ENCODE assay signal across 2 cellular contexts in the genomic region with DNA sequence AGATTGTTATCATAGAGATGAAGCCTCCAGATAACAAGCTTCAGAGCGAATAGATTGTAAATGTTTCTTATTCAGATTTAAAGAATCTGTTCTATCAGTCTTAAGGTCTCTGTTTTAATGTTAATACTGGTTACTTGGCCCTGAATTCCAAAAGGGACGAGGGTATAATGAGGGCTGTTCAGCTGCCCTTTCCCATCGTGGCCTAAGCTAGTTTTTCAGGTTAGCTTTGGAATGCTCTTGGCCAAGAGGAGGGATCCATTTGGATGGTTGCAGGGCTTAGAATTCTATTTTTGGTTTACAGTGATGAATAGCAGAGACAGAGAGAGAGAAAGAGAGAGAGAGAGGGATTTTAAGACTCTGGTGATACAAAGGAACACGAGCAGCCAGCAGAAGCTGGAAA.
TF ChIP-seq lines count a peak whose summit lies in the region.

No MANE protein-coding gene starts in this region.

TF ChIP-seq in GM23338, 12 proteins besides CTCF, POLR2A, EP300 and RAD21 (continues in another document):
- TF ChIP-seq POLR2AphosphoS5 (IDR thresholded peaks at IDR 0.05; ENCODE audit: low read depth) = no peak
- no peak for TF ChIP-seq CREB1 (CRISPR knock-in tag; IDR thresholded peaks at IDR 0.05; ENCODE audit: low read depth)
- TF ChIP-seq EZH2 (IDR thresholded peaks at IDR 0.05; ENCODE audit: low read depth, unreplicated experiment) = no peak
- TF ChIP-seq ETS1 (IDR thresholded peaks at IDR 0.05) = no peak
- no peak for TF ChIP-seq REST (IDR thresholded peaks at IDR 0.05; ENCODE audit: unreplicated experiment)
- TF ChIP-seq EZH2phosphoT487 (IDR thresholded peaks at IDR 0.05; ENCODE audit: unreplicated experiment) = no peak
- TF ChIP-seq STAT1 (IDR thresholded peaks at IDR 0.05; ENCODE audit: unreplicated experiment) = no peak
- TF ChIP-seq NANOG (IDR thresholded peaks at IDR 0.05; ENCODE audit: borderline replicate concordance) = no peak
- no peak for TF ChIP-seq ZNF331 (CRISPR knock-in tag; IDR thresholded peaks at IDR 0.05; ENCODE audit: low read depth)
- no peak for TF ChIP-seq ZNF114 (CRISPR knock-in tag; IDR thresholded peaks at IDR 0.05)
- TF ChIP-seq JUNB (IDR thresholded peaks at IDR 0.05; ENCODE audit: unreplicated experiment) = no peak

TF ChIP-seq in H1, 55 proteins besides CTCF, POLR2A, EP300 and RAD21:
- no peak for TF ChIP-seq RFX5 (IDR thresholded peaks at IDR 0.05; ENCODE audit: borderline replicate concordance, low read depth, low read length)
- TF ChIP-seq HDAC6 (IDR thresholded peaks at IDR 0.05; ENCODE audit: low read depth, low read length) = no peak
- TF ChIP-seq PHF8 (conservative IDR thresholded peaks at IDR 0.05; ENCODE audit: low read depth, low read length) = no peak
- no peak for TF ChIP-seq SIX5 (IDR thresholded peaks at IDR 0.05; ENCODE audit: low read depth, low read length)
- no peak for TF ChIP-seq KDM5A (IDR thresholded peaks at IDR 0.05; ENCODE audit: low read length)
- no peak for TF ChIP-seq CHD1 (IDR thresholded peaks at IDR 0.05; ENCODE audit: low read depth, low read length)
- no peak for TF ChIP-seq YY1 (IDR thresholded peaks at IDR 0.05; ENCODE audit: low read depth, low read length)
- TF ChIP-seq BCL11A (IDR thresholded peaks at IDR 0.05; ENCODE audit: low read depth in 2 of 2, low read length in 2 of 2) = no peak
- TF ChIP-seq ATF3 (IDR thresholded peaks at IDR 0.05; ENCODE audit: insufficient read depth, low read depth, low read length) = no peak
- TF ChIP-seq MAFK (IDR thresholded peaks at IDR 0.05; ENCODE audit: low read depth, low read length) = no peak
- TF ChIP-seq TAF7 (optimal IDR thresholded peaks at IDR 0.05; ENCODE audit: borderline replicate concordance, low read depth, low read length) = no peak
- TF ChIP-seq, protein P1, sequence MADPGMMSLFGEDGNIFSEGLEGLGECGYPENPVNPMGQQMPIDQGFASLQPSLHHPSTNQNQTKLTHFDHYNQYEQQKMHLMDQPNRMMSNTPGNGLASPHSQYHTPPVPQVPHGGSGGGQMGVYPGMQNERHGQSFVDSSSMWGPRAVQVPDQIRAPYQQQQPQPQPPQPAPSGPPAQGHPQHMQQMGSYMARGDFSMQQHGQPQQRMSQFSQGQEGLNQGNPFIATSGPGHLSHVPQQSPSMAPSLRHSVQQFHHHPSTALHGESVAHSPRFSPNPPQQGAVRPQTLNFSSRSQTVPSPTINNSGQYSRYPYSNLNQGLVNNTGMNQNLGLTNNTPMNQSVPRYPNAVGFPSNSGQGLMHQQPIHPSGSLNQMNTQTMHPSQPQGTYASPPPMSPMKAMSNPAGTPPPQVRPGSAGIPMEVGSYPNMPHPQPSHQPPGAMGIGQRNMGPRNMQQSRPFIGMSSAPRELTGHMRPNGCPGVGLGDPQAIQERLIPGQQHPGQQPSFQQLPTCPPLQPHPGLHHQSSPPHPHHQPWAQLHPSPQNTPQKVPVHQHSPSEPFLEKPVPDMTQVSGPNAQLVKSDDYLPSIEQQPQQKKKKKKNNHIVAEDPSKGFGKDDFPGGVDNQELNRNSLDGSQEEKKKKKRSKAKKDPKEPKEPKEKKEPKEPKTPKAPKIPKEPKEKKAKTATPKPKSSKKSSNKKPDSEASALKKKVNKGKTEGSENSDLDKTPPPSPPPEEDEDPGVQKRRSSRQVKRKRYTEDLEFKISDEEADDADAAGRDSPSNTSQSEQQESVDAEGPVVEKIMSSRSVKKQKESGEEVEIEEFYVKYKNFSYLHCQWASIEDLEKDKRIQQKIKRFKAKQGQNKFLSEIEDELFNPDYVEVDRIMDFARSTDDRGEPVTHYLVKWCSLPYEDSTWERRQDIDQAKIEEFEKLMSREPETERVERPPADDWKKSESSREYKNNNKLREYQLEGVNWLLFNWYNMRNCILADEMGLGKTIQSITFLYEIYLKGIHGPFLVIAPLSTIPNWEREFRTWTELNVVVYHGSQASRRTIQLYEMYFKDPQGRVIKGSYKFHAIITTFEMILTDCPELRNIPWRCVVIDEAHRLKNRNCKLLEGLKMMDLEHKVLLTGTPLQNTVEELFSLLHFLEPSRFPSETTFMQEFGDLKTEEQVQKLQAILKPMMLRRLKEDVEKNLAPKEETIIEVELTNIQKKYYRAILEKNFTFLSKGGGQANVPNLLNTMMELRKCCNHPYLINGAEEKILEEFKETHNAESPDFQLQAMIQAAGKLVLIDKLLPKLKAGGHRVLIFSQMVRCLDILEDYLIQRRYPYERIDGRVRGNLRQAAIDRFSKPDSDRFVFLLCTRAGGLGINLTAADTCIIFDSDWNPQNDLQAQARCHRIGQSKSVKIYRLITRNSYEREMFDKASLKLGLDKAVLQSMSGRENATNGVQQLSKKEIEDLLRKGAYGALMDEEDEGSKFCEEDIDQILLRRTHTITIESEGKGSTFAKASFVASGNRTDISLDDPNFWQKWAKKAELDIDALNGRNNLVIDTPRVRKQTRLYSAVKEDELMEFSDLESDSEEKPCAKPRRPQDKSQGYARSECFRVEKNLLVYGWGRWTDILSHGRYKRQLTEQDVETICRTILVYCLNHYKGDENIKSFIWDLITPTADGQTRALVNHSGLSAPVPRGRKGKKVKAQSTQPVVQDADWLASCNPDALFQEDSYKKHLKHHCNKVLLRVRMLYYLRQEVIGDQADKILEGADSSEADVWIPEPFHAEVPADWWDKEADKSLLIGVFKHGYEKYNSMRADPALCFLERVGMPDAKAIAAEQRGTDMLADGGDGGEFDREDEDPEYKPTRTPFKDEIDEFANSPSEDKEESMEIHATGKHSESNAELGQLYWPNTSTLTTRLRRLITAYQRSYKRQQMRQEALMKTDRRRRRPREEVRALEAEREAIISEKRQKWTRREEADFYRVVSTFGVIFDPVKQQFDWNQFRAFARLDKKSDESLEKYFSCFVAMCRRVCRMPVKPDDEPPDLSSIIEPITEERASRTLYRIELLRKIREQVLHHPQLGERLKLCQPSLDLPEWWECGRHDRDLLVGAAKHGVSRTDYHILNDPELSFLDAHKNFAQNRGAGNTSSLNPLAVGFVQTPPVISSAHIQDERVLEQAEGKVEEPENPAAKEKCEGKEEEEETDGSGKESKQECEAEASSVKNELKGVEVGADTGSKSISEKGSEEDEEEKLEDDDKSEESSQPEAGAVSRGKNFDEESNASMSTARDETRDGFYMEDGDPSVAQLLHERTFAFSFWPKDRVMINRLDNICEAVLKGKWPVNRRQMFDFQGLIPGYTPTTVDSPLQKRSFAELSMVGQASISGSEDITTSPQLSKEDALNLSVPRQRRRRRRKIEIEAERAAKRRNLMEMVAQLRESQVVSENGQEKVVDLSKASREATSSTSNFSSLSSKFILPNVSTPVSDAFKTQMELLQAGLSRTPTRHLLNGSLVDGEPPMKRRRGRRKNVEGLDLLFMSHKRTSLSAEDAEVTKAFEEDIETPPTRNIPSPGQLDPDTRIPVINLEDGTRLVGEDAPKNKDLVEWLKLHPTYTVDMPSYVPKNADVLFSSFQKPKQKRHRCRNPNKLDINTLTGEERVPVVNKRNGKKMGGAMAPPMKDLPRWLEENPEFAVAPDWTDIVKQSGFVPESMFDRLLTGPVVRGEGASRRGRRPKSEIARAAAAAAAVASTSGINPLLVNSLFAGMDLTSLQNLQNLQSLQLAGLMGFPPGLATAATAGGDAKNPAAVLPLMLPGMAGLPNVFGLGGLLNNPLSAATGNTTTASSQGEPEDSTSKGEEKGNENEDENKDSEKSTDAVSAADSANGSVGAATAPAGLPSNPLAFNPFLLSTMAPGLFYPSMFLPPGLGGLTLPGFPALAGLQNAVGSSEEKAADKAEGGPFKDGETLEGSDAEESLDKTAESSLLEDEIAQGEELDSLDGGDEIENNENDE (IDR thresholded peaks at IDR 0.05; ENCODE audit: insufficient replicate concordance, low read length) = no peak
- no peak for TF ChIP-seq SP4 (IDR thresholded peaks at IDR 0.05; ENCODE audit: low read length)
TF ChIP-seq in H1: peak in this region for 0.
